ENCODE assay signal across 12 cellular contexts in the genomic region with DNA sequence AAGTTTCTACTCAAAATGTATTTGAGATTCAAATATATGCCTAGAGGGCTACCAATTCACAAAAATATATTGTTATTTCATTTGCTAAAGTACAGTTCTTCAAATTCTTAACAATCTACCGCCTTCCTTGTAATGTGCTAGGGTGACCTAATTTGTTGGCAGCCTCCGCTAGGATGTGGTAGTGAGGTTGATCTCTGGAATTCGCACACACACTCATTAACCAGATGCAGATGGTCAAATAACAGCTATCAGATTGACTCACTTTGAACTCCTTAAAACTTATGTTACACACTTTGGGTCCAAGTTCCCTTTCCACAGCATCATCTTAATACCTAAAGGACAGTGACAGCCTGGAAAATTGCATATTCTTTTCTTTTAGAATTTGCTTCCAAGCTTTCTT.
A peak's percentile ranks its signal among the peaks of the same experiment; 100 is the strongest.
DNase-seq lines count a peak whose midpoint lies in the region; ATAC-seq and TF ChIP-seq lines count a peak whose summit lies in the region.
"Had no signal": no experiment of that assay in that cellular context is flagged by ENCODE, and none has a peak within 500 bp of the region (broad histone marks: within the 10 kb centered on the region; RNA-seq: fewer than 3 reads in every experiment).

No MANE protein-coding gene starts in this region.

- H3K27me3 ChIP-seq in MG63 (no peaks in the 10 kb centered on the region), mesendoderm (ENCODE audit: insufficient read depth, low read length, poor library complexity) (no peaks in the 10 kb centered on the region), adrenal gland (no peaks in the 10 kb centered on the region)

- no peak for ATAC-seq in HG03460 (IDR thresholded peaks at IDR 0.05; ENCODE audit: unreplicated experiment)

- peaks cover 2% of the 10 kb centered on the region; the same call in 1 of the 2 replicates for H3K9me3 ChIP-seq in MG63
- H3K9me3 ChIP-seq in adrenal gland (replicated peaks in 1 of 3) = no peaks in the 10 kb centered on the region

- no peak overlapping the region for H2BK120ac ChIP-seq in mesendoderm (ENCODE audit: low read depth, low read length)

- no peak overlapping the region for H2BK15ac ChIP-seq in mesendoderm (replicated peaks; ENCODE audit: low read depth)

- WGBS in mesendoderm (ENCODE audit: extremely low coverage, insufficient coverage, low lambda C conversion rate) = no CpG with 5 or more reads among the region's 3 CpGs
- WGBS in adrenal gland, 4 donors = 84 to 97% (median 90%) methylated on average over 3 of the region's 3 CpGs

- no peak overlapping the region for H4K5ac ChIP-seq in mesendoderm (ENCODE audit: low read length)

- DNase-seq in AG09319 (ENCODE audit: extremely low read depth, low read depth) (peak; percentile 77), MG63 (peak; percentile 85), epidermal melanocyte (ENCODE audit: insufficient read length, low spot score) (peak; percentile 30), mesendoderm (peak; percentile 52), KBM-7 (no peak), adrenal gland (no peak), GM19240 (ENCODE audit: insufficient read length, low spot score) (no peak)
- DNase-seq: activated T-cell treated with anti-CD3 and anti-CD28 coated beads, Interleukin-2, amount 50 U/mL, for 24 hours; glutamatergic neuron; NCI-H2029; RPMI8226 had no signal

- in situ Hi-C loops in KBM-7 (cut with MboI; ENCODE audit: low pct_unique_long_range_greater_than_20kb, low sequenced_read_pairs) = no loop called here

- H3K79me1 ChIP-seq in mesendoderm (ENCODE audit: low read length) = no peaks in the 10 kb centered on the region

- no peak; the same call in 1 of the 2 replicates for TF ChIP-seq CTCF in AG09319 (IDR thresholded peaks at IDR 0.05; ENCODE audit: low read depth, low read length)
- no peak for TF ChIP-seq CTCF in adrenal gland (IDR thresholded peaks at IDR 0.05)

- H3K4me3 ChIP-seq in MG63 (no peak overlapping the region), mesendoderm (ENCODE audit: low read length) (no peak overlapping the region), adrenal gland (no peak overlapping the region)

- no peak overlapping the region for H3K23ac ChIP-seq in mesendoderm (ENCODE audit: low read length)

- no peak overlapping the region for H3K9ac ChIP-seq in mesendoderm (ENCODE audit: low read length)

- no peak overlapping the region for H3K18ac ChIP-seq in mesendoderm (ENCODE audit: low read length)

- H2AK5ac ChIP-seq in mesendoderm (ENCODE audit: low read length) = no peak overlapping the region

- no peak overlapping the region for H4K8ac ChIP-seq in mesendoderm (ENCODE audit: low read depth, low read length)

- H3K4me1 ChIP-seq in mesendoderm (ENCODE audit: control insufficient read depth, low read depth, low read length) (peaks cover 2% of the 10 kb centered on the region), adrenal gland (replicated peaks in 1 of 2) (no peaks in the 10 kb centered on the region)

- H3K36me3 ChIP-seq in MG63 (no peaks in the 10 kb centered on the region; the same call in 1 of the 2 replicates), mesendoderm (ENCODE audit: control insufficient read depth, insufficient read depth, low read length) (no peaks in the 10 kb centered on the region), adrenal gland (replicated peaks in 1 of 2) (no peaks in the 10 kb centered on the region)

- H3K4ac ChIP-seq in mesendoderm (ENCODE audit: low read depth, low read length) = no peak overlapping the region

- no peak overlapping the region for H3K56ac ChIP-seq in mesendoderm (ENCODE audit: low read length)

- no peak for TF ChIP-seq POLR2A in adrenal gland (IDR thresholded peaks at IDR 0.05)

- H3K4me2 ChIP-seq in mesendoderm (ENCODE audit: low read length) = no peak overlapping the region

- H3K79me2 ChIP-seq in mesendoderm (ENCODE audit: control insufficient read depth, insufficient read depth, low read length) = no peaks in the 10 kb centered on the region

- intact Hi-C loops in adrenal gland (cut with DNase I) = no loop called here

- H3K27ac ChIP-seq in mesendoderm (ENCODE audit: low read depth, low read length) (no peak overlapping the region), adrenal gland (no peak overlapping the region)

- no peak overlapping the region for H2BK5ac ChIP-seq in mesendoderm (ENCODE audit: low read length)

Comparison
In these comparisons a context has a peak if more than half of its experiments do, and no peak if none do; other contexts are left out.
1. DNase-seq: peak in AG09319 (single experiment), MG63 (single experiment), epidermal melanocyte (single experiment) and mesendoderm (single experiment); none in KBM-7 (single experiment), adrenal gland (0 of 7) and GM19240 (single experiment).